ENCODE assay signal across 10 cellular contexts in the genomic region with DNA sequence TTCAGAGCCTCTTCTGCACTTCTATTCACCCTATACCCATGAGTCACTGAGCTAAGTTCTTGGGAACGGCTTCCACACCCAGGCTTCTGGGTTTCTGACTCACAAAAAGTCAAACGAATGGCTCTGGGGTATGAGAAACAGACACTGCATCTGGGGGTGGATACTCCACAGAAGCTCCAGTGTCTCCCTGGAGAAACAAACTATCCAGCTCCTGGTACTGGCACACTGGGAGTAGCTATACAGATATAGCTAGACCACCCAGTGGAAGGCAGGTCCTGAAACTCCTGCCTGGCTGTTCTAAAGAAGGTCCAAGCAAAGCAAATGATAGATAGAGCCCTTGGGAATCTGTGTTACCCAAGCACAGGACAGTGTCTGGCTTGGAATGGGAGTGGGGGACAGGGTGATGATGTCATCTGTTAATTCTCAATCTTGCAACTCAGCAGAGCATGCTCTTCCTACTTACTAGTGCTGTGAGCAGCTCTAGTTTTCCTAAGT. TPM values are rescaled to one million over a fixed set of nuclear protein-coding genes. Genes with fewer than 3 reads are reported as not detected.
DNase-seq lines count a peak whose midpoint lies in the region; ATAC-seq and TF ChIP-seq lines count a peak whose summit lies in the region.
"Had no signal": no experiment of that assay in that cellular context is flagged by ENCODE, and none has a peak within 500 bp of the region (broad histone marks: within the 10 kb centered on the region; RNA-seq: fewer than 3 reads in every experiment).

No MANE protein-coding gene starts in this region.

- no peak overlapping the region for H3K4me3 ChIP-seq in astrocyte of the spinal cord (ENCODE audit: low read depth, low read length)
- no peak overlapping the region for H3K4me3 ChIP-seq in testis

- H3K9me3 ChIP-seq in testis, result no peaks in the 10 kb centered on the region

- peaks cover 43% of the 10 kb centered on the region for H3K4me1 ChIP-seq in testis

- H3K27ac ChIP-seq in testis, result peak overlapping the region; percentile 73 to 81

- peak; percentile 59 for DNase-seq in HK-2 (ENCODE audit: unreplicated experiment)
- DNase-seq in astrocyte of the spinal cord (ENCODE audit: low read depth, low spot score), result peak; percentile 89
- peak; percentile 86 for DNase-seq in kidney tubule cell (ENCODE audit: low spot score)
- DNase-seq in testis, result peak; percentile 58
- no peak for DNase-seq in H4 (ENCODE audit: low spot score)
- DNase-seq in NCI-H187 treated with DMSO at 0.1 percent for 48 hours (lab: John Stamatoyannopoulos, UW), result no peak
- DNase-seq: NCI-H526; stimulated activated CD4-positive, alpha-beta T cell treated with anti-CD3 and anti-CD28 coated beads, Interleukin-1b, Interleukin-23, amount 100 ng/mL, for 48 hours had no signal

- H3K36me3 ChIP-seq in testis (ENCODE audit: low read depth, missing control alignments), result no peaks in the 10 kb centered on the region

- no peak for ATAC-seq in GM19023 (IDR thresholded peaks at IDR 0.05; ENCODE audit: unreplicated experiment)

- WGBS in testis, 2 donors, result 18 to 23% methylated on average over 2 of the region's 2 CpGs

- in situ Hi-C loops in astrocyte of the spinal cord (cut with HindIII; ENCODE audit: low sequenced_read_pairs), result no loop called here

- H3K27me3 ChIP-seq in testis, result no peaks in the 10 kb centered on the region

- intact Hi-C loops in testis (cut with DNase I; ENCODE audit: low total_unique reads), result no loop called here

- TF ChIP-seq POLR2A in testis (IDR thresholded peaks at IDR 0.05), result no peak

- no peak for TF ChIP-seq CTCF in astrocyte of the spinal cord (IDR thresholded peaks at IDR 0.05; ENCODE audit: low read depth, low read length)
- no peak for TF ChIP-seq CTCF in testis (IDR thresholded peaks at IDR 0.05)

RNA-seq across cellular contexts. Expression of a gene that starts 6.9 kb away (rescaled TPM):
- 100 to 1,000 TPM; 179 to 237 TPM for total RNA-seq in testis
- polyA plus RNA-seq in testis (ENCODE audit: insufficient read depth, low read depth, low replicate concordance), result 78.3 TPM
- 0.68 TPM in 1 of 2 replicates, not detected in the other for total RNA-seq in H4 (2014; rRNA removed; shearing (Covaris generic))

RNA-seq across cellular contexts. Expression of a gene that starts 20.7 kb away (rescaled TPM):
- total RNA-seq in testis, result 100 to 1,000 TPM; 133 to 160 TPM
- 185 TPM for polyA plus RNA-seq in testis (ENCODE audit: insufficient read depth, low read depth, low replicate concordance)
- total RNA-seq in H4 (2014; rRNA removed; shearing (Covaris generic)), result 17.8 and 19.8 TPM in 2 replicates

RNA-seq across cellular contexts. Expression of a gene that starts 27.9 kb away (rescaled TPM):
- total RNA-seq in testis, result 100 to 1,000 TPM in 1 of 2 donors, 10 to 100 TPM in 1; 48.8 to 102 TPM
- polyA plus RNA-seq in testis (ENCODE audit: insufficient read depth, low read depth, low replicate concordance), result 154 TPM
- not detected in 2 replicates for total RNA-seq in H4 (2014; rRNA removed; shearing (Covaris generic))
- total RNA-seq: glomerular endothelial cell had no signal

RNA-seq across cellular contexts. Expression of a gene that starts 35.5 kb away (rescaled TPM):
- total RNA-seq in testis, result under 1 TPM; 0.31 to 0.71 TPM
- polyA plus RNA-seq in testis (ENCODE audit: insufficient read depth, low read depth, low replicate concordance), result 0.62 TPM
- 0.04 TPM in 2 replicates for total RNA-seq in H4 (2014; rRNA removed; shearing (Covaris generic))
- total RNA-seq: glomerular endothelial cell had no signal

RNA-seq across cellular contexts. Expression of a gene that starts 57.1 kb away (rescaled TPM):
- total RNA-seq in testis, result 1 to 10 TPM; 2.5 to 4.8 TPM
- 3.8 TPM for polyA plus RNA-seq in testis (ENCODE audit: insufficient read depth, low read depth, low replicate concordance)
- 6.2 and 6.4 TPM in 2 replicates for total RNA-seq in H4 (2014; rRNA removed; shearing (Covaris generic))

Comparison
In these comparisons a context has a peak if more than half of its experiments do, and no peak if none do; other contexts are left out.
1. DNase-seq: peak in HK-2 (single experiment), astrocyte of the spinal cord (single experiment), kidney tubule cell (single experiment) and testis (single experiment); none in H4 (single experiment) and NCI-H187 treated with DMSO at 0.1 percent for 48 hours (single experiment).
2. RNA of a gene that starts 6.9 kb away (total RNA-seq): 179 to 237 TPM in testis; 0.68 TPM in H4; every median in the first group is over 100 times any median in the second.
3. RNA of a gene that starts 27.9 kb away (total RNA-seq): 48.8 to 102 TPM in testis; not detected in H4; every median in the first group is over 10 times any median in the second.